1 cellular context compared by ENCODE assay signal in genomic region chr4:130068072-130068471, GRCh38.
TF ChIP-seq lines count a peak whose summit lies in the region.

No MANE protein-coding gene starts in this region.

TF ChIP-seq in HepG2, 621 proteins besides CTCF, POLR2A, EP300 and RAD21 (continued from another document):
- no peak for TF ChIP-seq AFF4 (CRISPR knock-in tag; IDR thresholded peaks at IDR 0.05)
- no peak for TF ChIP-seq CBX2 (IDR thresholded peaks at IDR 0.05; ENCODE audit: low read depth, low read length)
- no peak for TF ChIP-seq CBX2 (CRISPR knock-in tag; IDR thresholded peaks at IDR 0.05; ENCODE audit: low read depth)
- TF ChIP-seq KAT2B (IDR thresholded peaks at IDR 0.05; ENCODE audit: borderline replicate concordance, low read depth, low read length), result no peak
- no peak for TF ChIP-seq HMGXB4 (CRISPR knock-in tag; IDR thresholded peaks at IDR 0.05; ENCODE audit: borderline replicate concordance in 1 of 2, low read depth in 1 of 2)
- TF ChIP-seq JUND (CRISPR knock-in tag; IDR thresholded peaks at IDR 0.05), result no peak
- no peak for TF ChIP-seq ZNF17 (CRISPR knock-in tag; IDR thresholded peaks at IDR 0.05)
- TF ChIP-seq RFX5 (IDR thresholded peaks at IDR 0.05; ENCODE audit: low read depth, low read length), result no peak
- TF ChIP-seq ZNF572 (CRISPR knock-in tag; IDR thresholded peaks at IDR 0.05), result no peak
- TF ChIP-seq THAP8 (CRISPR knock-in tag; IDR thresholded peaks at IDR 0.05; ENCODE audit: borderline replicate concordance), result no peak
- no peak for TF ChIP-seq BCLAF1 (IDR thresholded peaks at IDR 0.05)
- TF ChIP-seq ZNF674 (CRISPR knock-in tag; IDR thresholded peaks at IDR 0.05; ENCODE audit: low read depth), result no peak
